ENCODE assay signal across 21 cellular contexts in genomic region chr6:73823046-73823735, GRCh38.
A peak's percentile ranks its signal among the peaks of the same experiment; 100 is the strongest.
DNase-seq lines count a peak whose midpoint lies in the region; ATAC-seq and TF ChIP-seq lines count a peak whose summit lies in the region.
"Had no signal": no experiment of that assay in that cellular context is flagged by ENCODE, and none has a peak within 500 bp of the region (broad histone marks: within the 10 kb centered on the region; RNA-seq: fewer than 3 reads in every experiment).

No MANE protein-coding gene starts in this region.

- DNase-seq in Right ventricle myocardium inferior (ENCODE audit: missing footprints): no peak
- no peak for DNase-seq in right cardiac atrium
- peak; percentile 76 for DNase-seq in NCI-H345 treated with DMSO at 0.1 percent for 48 hours (lab: John Stamatoyannopoulos, UW; ENCODE audit: unreplicated experiment)
- no peak for DNase-seq in left ventricle myocardium inferior
- DNase-seq in activated effector memory CD4-positive, alpha-beta T cell treated with Interleukin-2 at 50 U/mL for 16 hours: no peak
- DNase-seq in NCI-H2196 treated with DMSO at 0.1 percent for 48 hours (lab: John Stamatoyannopoulos, UW; ENCODE audit: unreplicated experiment): no peak
- no peak for DNase-seq in ureter (ENCODE audit: low spot score)
- DNase-seq: activated B cell treated with CpG ODN at 0.5 μM for 24 hours; activated CD4-positive, alpha-beta memory T cell treated with anti-CD3 and anti-CD28 coated beads, Interleukin-2, amount 10 ng/mL, durations not matched to agents 7 days and 5 days; activated naive CD4-positive, alpha-beta T cell treated with anti-CD3 and anti-CD28 coated beads for 36 hours; anterior cingulate cortex; Kasumi-1; left colon; NCI-H146; right lobe of liver; SIG-M5; stimulated activated naive B cell treated with anti-CD40 and anti-IgM and Interleukin-4, amounts not matched to agents 10 μg/mL and 1 μg/mL and 100 μg/mL, for 72 hours; T-helper 17 cell; transverse colon had no signal

- no peak overlapping the region for H3K4me3 ChIP-seq in right cardiac atrium (ENCODE audit: low read length)
- H3K4me3 ChIP-seq in left ventricle myocardium inferior: no peak overlapping the region
- H3K4me3 ChIP-seq: BLaER1 treated with 17β-estradiol and CSF1 and Interleukin-3, amounts not matched to agents 10 nM and 100 nM; right lobe of liver; transverse colon had no signal

- H3K4me1 ChIP-seq in right cardiac atrium (ENCODE audit: control insufficient read depth, insufficient read depth, low read length) (peaks cover 1% of the 10 kb centered on the region), left ventricle myocardium inferior (peaks cover 4% of the 10 kb centered on the region)
- H3K4me1 ChIP-seq: BLaER1 treated with 17β-estradiol and CSF1 and Interleukin-3, amounts not matched to agents 10 nM and 100 nM; right lobe of liver; transverse colon had no signal

- TF ChIP-seq CTCF in left ventricle myocardium inferior (IDR thresholded peaks at IDR 0.05; ENCODE audit: borderline replicate concordance): no peak

- H3K27ac ChIP-seq in right cardiac atrium (ENCODE audit: low read length) (no peak overlapping the region), left ventricle myocardium inferior (replicated peaks) (peak overlapping the region; percentile 52)
- H3K27ac ChIP-seq: BLaER1 treated with 17β-estradiol and CSF1 and Interleukin-3, amounts not matched to agents 10 nM and 100 nM; right lobe of liver had no signal

- H3K27me3 ChIP-seq in right cardiac atrium (ENCODE audit: control insufficient read depth, insufficient read depth): no peaks in the 10 kb centered on the region
- no peaks in the 10 kb centered on the region for H3K27me3 ChIP-seq in left ventricle myocardium inferior (ENCODE audit: low read depth)
- H3K27me3 ChIP-seq: BLaER1 treated with 17β-estradiol and CSF1 and Interleukin-3, amounts not matched to agents 10 nM and 100 nM; right lobe of liver; transverse colon had no signal

- H3K36me3 ChIP-seq in left ventricle myocardium inferior: peaks cover 18% of the 10 kb centered on the region
- H3K36me3 ChIP-seq: BLaER1 treated with 17β-estradiol and CSF1 and Interleukin-3, amounts not matched to agents 10 nM and 100 nM; right lobe of liver; transverse colon had no signal

- WGBS in right cardiac atrium: 47% methylated on average over 6 of the region's 6 CpGs

- ATAC-seq in Right ventricle myocardium inferior: peak; percentile 72
- ATAC-seq in right cardiac atrium: no peak
- no peak for ATAC-seq in GM21717 (IDR thresholded peaks at IDR 0.05; ENCODE audit: unreplicated experiment)
- ATAC-seq: left colon; right lobe of liver; stimulated activated naive B cell treated with anti-CD40 and anti-IgM and Interleukin-4, amounts not matched to agents 10 μg/mL and 1 μg/mL and 100 μg/mL, for 72 hours; T-helper 17 cell had no signal

- H3K9me3 ChIP-seq in right cardiac atrium (ENCODE audit: control insufficient read depth, low read length) (no peaks in the 10 kb centered on the region), left ventricle myocardium inferior (replicated peaks) (peaks cover 10% of the 10 kb centered on the region)
- H3K9me3 ChIP-seq: right lobe of liver, transverse colon had no signal

- intact Hi-C loops in Right ventricle myocardium inferior (cut with DNase I): no loop called here
- intact Hi-C loops in right cardiac atrium (cut with DNase I): no loop called here
- intact Hi-C loops in left ventricle myocardium inferior (cut with micrococcal nuclease): no loop called here
